ENCODE assay signal across 11 cellular contexts in the genomic region with DNA sequence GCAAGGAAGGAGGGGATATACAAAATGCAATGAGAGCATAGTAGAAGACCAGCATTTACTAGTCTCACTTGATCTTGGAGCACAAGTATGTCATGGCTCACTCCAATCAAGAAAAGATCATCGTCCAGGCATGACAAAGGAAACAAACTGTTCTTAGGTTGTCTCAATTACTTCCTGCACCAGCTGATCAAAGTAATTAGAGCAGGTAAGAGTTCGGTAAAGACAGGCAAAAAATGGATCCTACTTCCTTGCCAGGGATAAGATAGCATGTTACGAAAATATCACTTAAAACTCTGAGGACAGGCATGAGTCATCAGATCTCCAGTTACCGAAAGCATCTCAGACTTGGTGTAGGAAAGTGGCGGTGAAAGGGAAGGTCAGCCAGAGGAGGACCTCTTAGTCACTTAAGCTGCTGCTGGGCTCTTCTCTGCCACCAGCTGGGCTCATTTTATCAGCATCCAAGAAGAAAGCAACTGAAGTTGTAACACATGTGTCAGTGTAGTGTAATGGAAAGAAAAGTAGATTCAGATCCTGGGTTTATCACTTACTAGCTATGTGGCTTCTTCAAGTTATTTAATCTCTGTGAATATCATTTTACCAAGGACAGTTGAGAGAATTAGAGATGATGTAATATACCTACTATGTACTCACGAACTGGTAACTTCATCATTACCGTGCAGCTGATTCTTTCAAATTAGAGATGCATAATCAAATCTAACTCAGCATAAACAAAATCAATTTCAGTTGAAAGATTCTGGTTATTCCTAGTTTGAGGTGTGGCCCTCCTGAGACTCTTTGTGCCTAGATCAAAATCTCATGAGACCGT. TPM values are rescaled to one million over a fixed set of nuclear protein-coding genes. Genes with fewer than 3 reads are reported as not detected.
DNase-seq lines count a peak whose midpoint lies in the region; ATAC-seq, FAIRE-seq and TF ChIP-seq lines count a peak whose summit lies in the region.
"Had no signal": no experiment of that assay in that cellular context is flagged by ENCODE, and none has a peak within 500 bp of the region (broad histone marks: within the 10 kb centered on the region; RNA-seq: fewer than 3 reads in every experiment).

No MANE protein-coding gene starts in this region.

- no peaks in the 10 kb centered on the region for H3K9me3 ChIP-seq in keratinocyte (ENCODE audit: control insufficient read depth, low read depth, low read length)

- H4K20me1 ChIP-seq in keratinocyte (ENCODE audit: control insufficient read depth, extremely low read depth, insufficient read depth, low read length) = no peaks in the 10 kb centered on the region

- no peaks in the 10 kb centered on the region for H3K36me3 Mint-ChIP-seq in T-helper 2 cell treated with Interferon-gamma antibody and Interleukin-4, amounts not matched to agents 5 μg/mL and 100 μg/mL, for 36 hours (ENCODE audit: low read depth)
- H3K36me3 Mint-ChIP-seq in nephron progenitor cell (ENCODE audit: low read depth) = no peaks in the 10 kb centered on the region
- H3K36me3 Mint-ChIP-seq: activated CD8-positive, alpha-beta memory T cell treated with anti-CD3 and anti-CD28 coated beads, Interleukin-2, amount 10 ng/mL, durations not matched to agents 7 days and 5 days; naive thymus-derived CD8-positive, alpha-beta T cell had no signal

- H3K9ac ChIP-seq in keratinocyte (ENCODE audit: control insufficient read depth, extremely low read depth, insufficient read depth, low read length) = no peak overlapping the region

- peaks cover 7% of the 10 kb centered on the region for H3K4me1 ChIP-seq in keratinocyte (ENCODE audit: control insufficient read depth, extremely low read depth, insufficient read depth, low read length)

- FAIRE-seq in keratinocyte (lab: Jason Lieb, UNC) = peak; percentile 49

- ATAC-seq in HG03354 (IDR thresholded peaks at IDR 0.05; ENCODE audit: poor library complexity, severe bottlenecking, unreplicated experiment) = no peak
- ATAC-seq: activated CD8-positive, alpha-beta memory T cell treated with anti-CD3 and anti-CD28 coated beads, Interleukin-2, amount 10 ng/mL, durations not matched to agents 7 days and 5 days; naive thymus-derived CD8-positive, alpha-beta T cell had no signal

- DNase-seq in AG08395 (ENCODE audit: low spot score) (peak; percentile 80), LHCN-M2 (ENCODE audit: low read depth) (peak; percentile 88), amniotic epithelial cell (ENCODE audit: low read depth) (peak; percentile 49), keratinocyte (ENCODE audit: low read depth, low spot score) (no peak), nephron progenitor cell (no peak), pons (ENCODE audit: low spot score) (no peak)
- no peak for DNase-seq in T-helper 2 cell treated with Interferon-gamma antibody and Interleukin-4, amounts not matched to agents 5 μg/mL and 100 μg/mL, for 36 hours (ENCODE audit: low spot score)
- DNase-seq: activated CD8-positive, alpha-beta memory T cell treated with anti-CD3 and anti-CD28 coated beads, Interleukin-2, amount 10 ng/mL, durations not matched to agents 7 days and 5 days; naive thymus-derived CD8-positive, alpha-beta T cell; NCI-H748 treated with DMSO at 0.1 percent for 48 hours had no signal

- dilution Hi-C loops in keratinocyte (cut with MboI; ENCODE audit: extremely low pct_ligation_motif_present, low sequenced_read_pairs) = no loop called here

- H3K27me3 ChIP-seq in keratinocyte (ENCODE audit: control insufficient read depth, extremely low read depth, insufficient read depth, low read length) = no peaks in the 10 kb centered on the region

- H3K79me2 ChIP-seq in keratinocyte (ENCODE audit: control insufficient read depth, insufficient read depth, low read length) = no peaks in the 10 kb centered on the region

- H3K27me3 Mint-ChIP-seq in T-helper 2 cell treated with Interferon-gamma antibody and Interleukin-4, amounts not matched to agents 5 μg/mL and 100 μg/mL, for 36 hours (ENCODE audit: low read depth) = peaks cover 10% of the 10 kb centered on the region
- H3K27me3 Mint-ChIP-seq in nephron progenitor cell (ENCODE audit: low read depth, poor library complexity) = no peaks in the 10 kb centered on the region

- no peaks in the 10 kb centered on the region for H3K9me3 Mint-ChIP-seq in T-helper 2 cell treated with Interferon-gamma antibody and Interleukin-4, amounts not matched to agents 5 μg/mL and 100 μg/mL, for 36 hours
- no peaks in the 10 kb centered on the region for H3K9me3 Mint-ChIP-seq in nephron progenitor cell
- H3K9me3 Mint-ChIP-seq: naive thymus-derived CD8-positive, alpha-beta T cell had no signal

- H3K36me3 ChIP-seq in keratinocyte (ENCODE audit: control insufficient read depth in 2 of 2, extremely low read depth in 1 of 2, insufficient read depth in 2 of 2, low read length in 2 of 2) = no peaks in the 10 kb centered on the region

- H2AFZ ChIP-seq in keratinocyte (ENCODE audit: control insufficient read depth, low read length) = no peak overlapping the region

- no peak overlapping the region for H3K27ac ChIP-seq in keratinocyte (ENCODE audit: control insufficient read depth, insufficient read depth, low read length)

- no peaks in the 10 kb centered on the region for H3K4me1 Mint-ChIP-seq in T-helper 2 cell treated with Interferon-gamma antibody and Interleukin-4, amounts not matched to agents 5 μg/mL and 100 μg/mL, for 36 hours (ENCODE audit: low read depth)
- H3K4me1 Mint-ChIP-seq in nephron progenitor cell = peaks cover 14% of the 10 kb centered on the region
- H3K4me1 Mint-ChIP-seq: activated CD8-positive, alpha-beta memory T cell treated with anti-CD3 and anti-CD28 coated beads, Interleukin-2, amount 10 ng/mL, durations not matched to agents 7 days and 5 days had no signal

- no peaks in the 10 kb centered on the region for H3K9me1 ChIP-seq in keratinocyte (ENCODE audit: control insufficient read depth, extremely low read depth, insufficient read depth, low read length)

- no peak overlapping the region for H3K27ac Mint-ChIP-seq in T-helper 2 cell treated with Interferon-gamma antibody and Interleukin-4, amounts not matched to agents 5 μg/mL and 100 μg/mL, for 36 hours
- no peak overlapping the region for H3K27ac Mint-ChIP-seq in nephron progenitor cell
- H3K27ac Mint-ChIP-seq: activated CD8-positive, alpha-beta memory T cell treated with anti-CD3 and anti-CD28 coated beads, Interleukin-2, amount 10 ng/mL, durations not matched to agents 7 days and 5 days; naive thymus-derived CD8-positive, alpha-beta T cell had no signal

- H3K4me3 Mint-ChIP-seq in T-helper 2 cell treated with Interferon-gamma antibody and Interleukin-4, amounts not matched to agents 5 μg/mL and 100 μg/mL, for 36 hours = no peak overlapping the region
- no peak overlapping the region for H3K4me3 Mint-ChIP-seq in nephron progenitor cell
- H3K4me3 Mint-ChIP-seq: activated CD8-positive, alpha-beta memory T cell treated with anti-CD3 and anti-CD28 coated beads, Interleukin-2, amount 10 ng/mL, durations not matched to agents 7 days and 5 days; naive thymus-derived CD8-positive, alpha-beta T cell had no signal

- TF ChIP-seq CTCF in keratinocyte (optimal IDR thresholded peaks at IDR 0.05 in 1 of 3, IDR thresholded peaks at IDR 0.05 in 1 of 3, conservative IDR thresholded peaks at IDR 0.05 in 1 of 3; ENCODE audit: extremely low read depth in 1 of 3, insufficient read depth in 2 of 3, low read length in 3 of 3) (no peak), nephron progenitor cell (IDR thresholded peaks at IDR 0.05) (no peak)

- no peak overlapping the region for H3K4me2 ChIP-seq in keratinocyte (ENCODE audit: control insufficient read depth, extremely low read depth, insufficient read depth, low read depth, low read length)

- H3K4me3 ChIP-seq in keratinocyte (ENCODE audit: control insufficient read depth in 2 of 3, extremely low read depth in 1 of 3, insufficient read depth in 2 of 3, low read depth in 1 of 3, low read length in 3 of 3) = no peak overlapping the region

RNA-seq across cellular contexts. Expression of a gene that starts 46.8 kb away (rescaled TPM):
- not detected in 2 replicates for total RNA-seq in LHCN-M2 (2014; rRNA removed)
- polyA plus RNA-seq in LHCN-M2 (2012) = not detected
- 0.18 to 0.33 TPM in 2 of 3 replicates, not detected in the other for polyA plus RNA-seq in keratinocyte
- polyA plus RNA-seq in keratinocyte (2011; ENCODE audit: low read depth) = not detected
- not detected in 2 replicates for polyA plus RNA-seq in keratinocyte (2011; cell fraction: cytosol; rRNA removed)
- polyA plus RNA-seq in keratinocyte (2011; cell fraction: nucleus; rRNA removed) = not detected in 2 replicates
- polyA plus RNA-seq in keratinocyte (2012; ENCODE audit: low replicate concordance) = 0.16 TPM in 1 of 2 replicates, not detected in the other
- polyA minus RNA-seq in keratinocyte = not detected in 3 replicates
- not detected for polyA minus RNA-seq in keratinocyte (2011; cell fraction: cytosol; rRNA and poly(A)+ RNA removed)
- polyA minus RNA-seq in keratinocyte (2011; cell fraction: nucleus; rRNA and poly(A)+ RNA removed) = not detected in 2 replicates

Comparison
In these comparisons a context has a peak if more than half of its experiments do, and no peak if none do; other contexts are left out.
1. DNase-seq: peak in AG08395 (single experiment), LHCN-M2 (single experiment) and amniotic epithelial cell (single experiment); none in keratinocyte (single experiment), T-helper 2 cell treated with Interferon-gamma antibody and Interleukin-4, amounts not matched to agents 5 μg/mL and 100 μg/mL, for 36 hours (single experiment), nephron progenitor cell (single experiment) and pons (single experiment).